Comparison of ENCODE assay signal across 8 cellular contexts in the genomic region with DNA sequence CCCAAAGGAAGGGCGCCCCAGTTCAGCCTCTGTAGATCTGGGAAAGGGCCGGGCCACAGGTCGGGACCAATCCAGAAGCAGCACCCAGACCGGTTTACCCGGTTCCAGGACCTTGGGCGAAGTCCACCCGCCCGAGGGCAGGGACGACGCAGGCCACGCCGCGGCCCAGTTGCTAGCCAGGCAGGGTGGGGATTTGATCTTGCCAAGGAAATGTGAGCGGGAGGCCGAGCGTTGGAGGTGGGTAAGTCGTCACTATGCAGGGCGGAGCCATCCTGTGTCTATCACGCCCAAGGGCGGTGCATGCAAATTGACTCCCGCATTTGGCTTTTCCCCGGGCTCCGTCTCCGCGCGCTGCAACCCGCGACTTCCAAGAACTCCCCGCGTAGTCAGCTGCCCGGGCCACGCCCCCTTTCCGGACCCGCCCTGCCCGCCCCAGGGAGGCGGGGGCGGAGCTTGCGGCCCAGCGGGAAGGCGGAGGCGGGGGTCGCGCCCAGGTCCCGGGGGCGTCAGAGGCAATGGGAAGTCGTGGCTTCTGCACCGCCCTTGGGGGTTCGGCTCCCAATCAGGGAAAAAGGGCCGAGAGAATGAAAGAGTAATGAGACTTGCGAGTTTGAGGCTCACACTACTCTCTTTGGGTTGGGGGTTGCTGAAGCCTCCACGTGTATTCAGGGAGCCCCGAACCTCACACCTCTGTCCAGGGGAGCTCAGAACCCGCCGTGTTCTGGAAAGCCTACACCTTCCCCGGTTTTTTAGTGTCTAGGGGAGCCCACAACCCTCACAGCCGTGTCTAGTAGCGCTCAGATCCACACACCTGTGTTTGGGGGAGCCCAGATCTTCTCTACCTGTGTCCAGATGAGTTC. TPM values are rescaled to one million over a fixed set of nuclear protein-coding genes. Genes with fewer than 3 reads are reported as not detected.
DNase-seq lines count a peak whose midpoint lies in the region; ATAC-seq and TF ChIP-seq lines count a peak whose summit lies in the region.

No MANE protein-coding gene starts in this region.

- no peaks in the 10 kb centered on the region for H3K27me3 Mint-ChIP-seq in stimulated activated naive CD8-positive, alpha-beta T cell treated with anti-CD3 and anti-CD28 coated beads, Interleukin-15, amount 100 ng/mL, for 72 hours

- H3K9me2 ChIP-seq in neural cell (ENCODE audit: insufficient read depth, low read length) = no peaks in the 10 kb centered on the region

- H3K4me3 Mint-ChIP-seq in stimulated activated naive CD8-positive, alpha-beta T cell treated with anti-CD3 and anti-CD28 coated beads, Interleukin-15, amount 100 ng/mL, for 72 hours = peak overlapping the region; percentile 83 to 88

- peaks cover 9% of the 10 kb centered on the region for H3K27me3 ChIP-seq in neural cell (ENCODE audit: insufficient read depth, low read depth, low read length)

- no peaks in the 10 kb centered on the region for H3K79me2 ChIP-seq in neural cell (replicated peaks; ENCODE audit: insufficient read depth, low read length)

- peaks cover 0 to 5% of the 10 kb centered on the region in 2 donors for H3K9me3 Mint-ChIP-seq in stimulated activated naive CD8-positive, alpha-beta T cell treated with anti-CD3 and anti-CD28 coated beads, Interleukin-15, amount 100 ng/mL, for 72 hours

- DNase-seq in AG08395 (ENCODE audit: low spot score) (peak; percentile 87), LoVo (ENCODE audit: low spot score) (peak; percentile 98), SHP77 (lab: John Stamatoyannopoulos, UW) (peak; percentile 92 to 96), fibroblast of the conjunctiva (ENCODE audit: low read depth) (peak; percentile 96)
- DNase-seq in activated effector memory CD4-positive, alpha-beta T cell treated with anti-CD3 and anti-CD28 coated beads, Interleukin-2, amount 50 U/mL, for 16 hours = peak; percentile 95
- peak; percentile 80 to 93 for DNase-seq in stimulated activated naive CD8-positive, alpha-beta T cell treated with anti-CD3 and anti-CD28 coated beads, Interleukin-15, amount 100 ng/mL, for 72 hours

- no peak overlapping the region for H3K27ac ChIP-seq in neural cell (ENCODE audit: low read length)

- H3F3A ChIP-seq in neural cell (ENCODE audit: insufficient read depth, low read length, poor library complexity, severe bottlenecking) = no peaks in the 10 kb centered on the region

- H3K9ac ChIP-seq in neural cell (ENCODE audit: low read length) = peak overlapping the region; percentile 36

- peak overlapping the region; percentile 59 to 93 for H3K27ac Mint-ChIP-seq in stimulated activated naive CD8-positive, alpha-beta T cell treated with anti-CD3 and anti-CD28 coated beads, Interleukin-15, amount 100 ng/mL, for 72 hours

- peak; percentile 40 for ATAC-seq in GM19324 (IDR thresholded peaks at IDR 0.05; ENCODE audit: low FRiP score, unreplicated experiment)
- peak; percentile 73 for ATAC-seq in stimulated activated naive CD8-positive, alpha-beta T cell treated with anti-CD3 and anti-CD28 coated beads, Interleukin-15, amount 100 ng/mL, for 72 hours

- no peaks in the 10 kb centered on the region for H3K9me3 ChIP-seq in neural cell (ENCODE audit: low read length)

- H2AFZ ChIP-seq in neural cell (ENCODE audit: low read depth, low read length) = peak overlapping the region; percentile 27

- H3K36me3 ChIP-seq in neural cell (ENCODE audit: insufficient read depth, low read length) = no peaks in the 10 kb centered on the region

- no peak for TF ChIP-seq CTCF in neural cell (IDR thresholded peaks at IDR 0.05; ENCODE audit: poor library complexity, severe bottlenecking)

- TF ChIP-seq EP300 in neural cell (conservative IDR thresholded peaks at IDR 0.05; ENCODE audit: poor library complexity, severe bottlenecking) = no peak

- no peak for TF ChIP-seq RAD21 in neural cell (conservative IDR thresholded peaks at IDR 0.05)

- H3K4me3 ChIP-seq in neural cell (ENCODE audit: low read length) = peak overlapping the region; percentile 61

- peaks cover 95% of the 10 kb centered on the region for H3K4me1 Mint-ChIP-seq in stimulated activated naive CD8-positive, alpha-beta T cell treated with anti-CD3 and anti-CD28 coated beads, Interleukin-15, amount 100 ng/mL, for 72 hours

- H3K4me2 ChIP-seq in neural cell (ENCODE audit: low read length) = no peak overlapping the region

- H4K20me1 ChIP-seq in neural cell (ENCODE audit: insufficient read depth) = no peaks in the 10 kb centered on the region

TF ChIP-seq in neural cell, 6 proteins besides CTCF, POLR2A, EP300 and RAD21:
- TF ChIP-seq TAF1 (IDR thresholded peaks at IDR 0.05; ENCODE audit: low read depth) = no peak
- TF ChIP-seq MXI1 (conservative IDR thresholded peaks at IDR 0.05; ENCODE audit: poor library complexity, severe bottlenecking) = no peak
- TF ChIP-seq SMC3 (conservative IDR thresholded peaks at IDR 0.05; ENCODE audit: poor library complexity) = no peak
- no peak for TF ChIP-seq EZH2 (IDR thresholded peaks at IDR 0.05; ENCODE audit: borderline replicate concordance, insufficient read depth, low read length, poor library complexity, severe bottlenecking)
- TF ChIP-seq, protein P1, sequence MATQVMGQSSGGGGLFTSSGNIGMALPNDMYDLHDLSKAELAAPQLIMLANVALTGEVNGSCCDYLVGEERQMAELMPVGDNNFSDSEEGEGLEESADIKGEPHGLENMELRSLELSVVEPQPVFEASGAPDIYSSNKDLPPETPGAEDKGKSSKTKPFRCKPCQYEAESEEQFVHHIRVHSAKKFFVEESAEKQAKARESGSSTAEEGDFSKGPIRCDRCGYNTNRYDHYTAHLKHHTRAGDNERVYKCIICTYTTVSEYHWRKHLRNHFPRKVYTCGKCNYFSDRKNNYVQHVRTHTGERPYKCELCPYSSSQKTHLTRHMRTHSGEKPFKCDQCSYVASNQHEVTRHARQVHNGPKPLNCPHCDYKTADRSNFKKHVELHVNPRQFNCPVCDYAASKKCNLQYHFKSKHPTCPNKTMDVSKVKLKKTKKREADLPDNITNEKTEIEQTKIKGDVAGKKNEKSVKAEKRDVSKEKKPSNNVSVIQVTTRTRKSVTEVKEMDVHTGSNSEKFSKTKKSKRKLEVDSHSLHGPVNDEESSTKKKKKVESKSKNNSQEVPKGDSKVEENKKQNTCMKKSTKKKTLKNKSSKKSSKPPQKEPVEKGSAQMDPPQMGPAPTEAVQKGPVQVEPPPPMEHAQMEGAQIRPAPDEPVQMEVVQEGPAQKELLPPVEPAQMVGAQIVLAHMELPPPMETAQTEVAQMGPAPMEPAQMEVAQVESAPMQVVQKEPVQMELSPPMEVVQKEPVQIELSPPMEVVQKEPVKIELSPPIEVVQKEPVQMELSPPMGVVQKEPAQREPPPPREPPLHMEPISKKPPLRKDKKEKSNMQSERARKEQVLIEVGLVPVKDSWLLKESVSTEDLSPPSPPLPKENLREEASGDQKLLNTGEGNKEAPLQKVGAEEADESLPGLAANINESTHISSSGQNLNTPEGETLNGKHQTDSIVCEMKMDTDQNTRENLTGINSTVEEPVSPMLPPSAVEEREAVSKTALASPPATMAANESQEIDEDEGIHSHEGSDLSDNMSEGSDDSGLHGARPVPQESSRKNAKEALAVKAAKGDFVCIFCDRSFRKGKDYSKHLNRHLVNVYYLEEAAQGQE (IDR thresholded peaks at IDR 0.05; ENCODE audit: borderline replicate concordance) = no peak
- TF ChIP-seq POLR2AphosphoS5 (IDR thresholded peaks at IDR 0.05) = no peak

RNA-seq across cellular contexts. Expression of a gene that starts 12.8 kb away (rescaled TPM):
- polyA plus RNA-seq in neural cell = 23.3 and 25.9 TPM in 2 replicates
- polyA minus RNA-seq in neural cell = 14.8 and 19.5 TPM in 2 replicates

RNA-seq across cellular contexts. Expression of a gene that starts 12.8 kb away (rescaled TPM):
- 157 and 191 TPM in 2 replicates for polyA plus RNA-seq in neural cell
- polyA minus RNA-seq in neural cell = 38.1 and 42.4 TPM in 2 replicates

RNA-seq across cellular contexts. Expression of a gene that starts 44.9 kb away (rescaled TPM):
- polyA plus RNA-seq in neural cell = 11.6 and 16.1 TPM in 2 replicates
- polyA minus RNA-seq in neural cell = 13.9 and 16.6 TPM in 2 replicates

RNA-seq across cellular contexts. Expression of a gene that starts 46.4 kb away (rescaled TPM):
- polyA plus RNA-seq in neural cell = 80.3 and 94.4 TPM in 2 replicates
- 19.0 and 19.3 TPM in 2 replicates for polyA minus RNA-seq in neural cell
